In genomic region chr17:82212331-82213250, GRCh38 we compare ENCODE assay signal across 8 cellular contexts. TPM values are rescaled to one million over a fixed set of nuclear protein-coding genes. Genes with fewer than 3 reads are reported as not detected.
DNase-seq lines count a peak whose midpoint lies in the region; ATAC-seq, FAIRE-seq and TF ChIP-seq lines count a peak whose summit lies in the region.

TSS of gene CCDC57 (minus strand) at chr17:82212842. CDS start at chr17:82201944, 10,898 bp downstream.

- peak within 1 kb of the TSS; percentile 84 for H2AFZ ChIP-seq in K562 (ENCODE audit: low read depth, low read length)

- peak within 1 kb of the TSS; percentile 91 to 94 for H3K9ac ChIP-seq in K562 (ENCODE audit: insufficient read depth in 1 of 2, low read depth in 2 of 2, low read length in 2 of 2)
- H3K9ac ChIP-seq in iPS-15b (ENCODE audit: low read depth, low read length) = peak within 1 kb of the TSS; percentile 37

- H3K27me3 ChIP-seq in K562 (ENCODE audit: control insufficient read depth in 2 of 2, insufficient read depth in 2 of 2, low read length in 2 of 2) = no peaks in the 10 kb centered on the region
- H3K27me3 ChIP-seq in iPS-15b (ENCODE audit: control insufficient read depth, insufficient read depth, low read length) = peaks cover 10% of the 10 kb centered on the region
- no peaks in the 10 kb centered on the region for H3K27me3 ChIP-seq in sigmoid colon

- H3K9me3 ChIP-seq in K562 (replicated peaks; ENCODE audit: control insufficient read depth, insufficient read depth, low read depth, low read length) (no peaks in the 10 kb centered on the region), iPS-15b (ENCODE audit: control insufficient read depth, insufficient read depth, low read length) (no peaks in the 10 kb centered on the region), sigmoid colon (no peaks in the 10 kb centered on the region)

- POLR2A ChIA-PET in K562 (lab: Yijun Ruan, JAX) = interaction anchor here (0.6 to 3.0 kb wide), 5 partner anchors 11 to 881 kb away, joined by 3 to 11 read pairs (median 3); no protein-coding TSS in a partner anchor

- H3K27ac ChIP-seq in K562 (ENCODE audit: extremely low read depth, low read depth, low read length) = peak within 1 kb of the TSS; percentile 95
- peak within 1 kb of the TSS; percentile 84 to 91 (median 86) for H3K27ac ChIP-seq in sigmoid colon

- no peak for FAIRE-seq in K562 (lab: Jason Lieb, UNC)

- no peaks in the 10 kb centered on the region for H3K27me3 Mint-ChIP-seq in T-helper 2 cell treated with Interferon-gamma antibody and Interleukin-4, amounts not matched to agents 5 μg/mL and 100 μg/mL, for 36 hours (ENCODE audit: low read depth)

- peak; percentile 72 for DNase-seq in G401 (ENCODE audit: low spot score)
- DNase-seq in Kasumi-1 (lab: John Stamatoyannopoulos, UW) = peak; percentile 61 to 62
- peak; percentile 82 for DNase-seq in T-helper 2 cell treated with Interferon-gamma antibody and Interleukin-4, amounts not matched to agents 5 μg/mL and 100 μg/mL, for 36 hours (ENCODE audit: low spot score)
- peak; percentile 90 to 93 (median 92) for DNase-seq in K562 (ENCODE audit: extremely low read depth in 1 of 4, low spot score in 3 of 4)
- peak; percentile 91 for DNase-seq in sigmoid colon

- TF ChIP-seq EP300 in K562 (IDR thresholded peaks at IDR 0.05; ENCODE audit: low read length) (peak; percentile 19; the same call in 1 of the 2 replicates), sigmoid colon (IDR thresholded peaks at IDR 0.05) (no peak)

- TF ChIP-seq CTCF in K562 (IDR thresholded peaks at IDR 0.05 in 2 of 3, conservative IDR thresholded peaks at IDR 0.05 in 1 of 3; ENCODE audit: insufficient read depth in 2 of 3, low read depth in 1 of 3, low read length in 3 of 3) (no peak), sigmoid colon (IDR thresholded peaks at IDR 0.05) (peak in 1 of 4 experiments; percentile 12)

- peaks cover 2% of the 10 kb centered on the region for H3K36me3 Mint-ChIP-seq in T-helper 2 cell treated with Interferon-gamma antibody and Interleukin-4, amounts not matched to agents 5 μg/mL and 100 μg/mL, for 36 hours (ENCODE audit: low read depth)

- CTCF ChIA-PET in K562 (lab: Yijun Ruan, JAX; ENCODE audit: low intra/inter-chr PET ratio) = no interaction called here

- H3K9me3 Mint-ChIP-seq in T-helper 2 cell treated with Interferon-gamma antibody and Interleukin-4, amounts not matched to agents 5 μg/mL and 100 μg/mL, for 36 hours = no peaks in the 10 kb centered on the region

- no peaks in the 10 kb centered on the region for H4K20me1 ChIP-seq in K562 (replicated peaks; ENCODE audit: control insufficient read depth, insufficient read depth, low read length)

- BruUV-seq in K562 (replicated peaks; lab: Mats Ljungman, UMichigan) = no TSS peak

- H3K4me2 ChIP-seq in K562 (ENCODE audit: insufficient read depth, low read length) = peak within 1 kb of the TSS; percentile 81

- no peak for TF ChIP-seq RAD21 in K562 (CRISPR knock-in tag; conservative IDR thresholded peaks at IDR 0.05 in 1 of 2, IDR thresholded peaks at IDR 0.05 in 1 of 2)

- intact Hi-C loops in K562 (cut with micrococcal nuclease) (no loop called here), sigmoid colon (cut with DNase I) (no loop called here)

- H3K79me2 ChIP-seq in K562 (ENCODE audit: control insufficient read depth, insufficient read depth, low read length) = peaks cover 26% of the 10 kb centered on the region

- H3K36me3 ChIP-seq in K562 (ENCODE audit: control insufficient read depth, insufficient read depth, low read length) (peaks cover 3% of the 10 kb centered on the region; the same call in 1 of the 3 replicates), iPS-15b (ENCODE audit: control insufficient read depth, insufficient read depth, low read length) (no peaks in the 10 kb centered on the region), sigmoid colon (peaks cover 0 to 3% (median 0%) of the 10 kb centered on the region in 4 donors)

- H3K9me1 ChIP-seq in K562 (ENCODE audit: control insufficient read depth, insufficient read depth, low read length) = no peaks in the 10 kb centered on the region

- H3K4me1 Mint-ChIP-seq in T-helper 2 cell treated with Interferon-gamma antibody and Interleukin-4, amounts not matched to agents 5 μg/mL and 100 μg/mL, for 36 hours (ENCODE audit: low read depth) = peaks cover 29% of the 10 kb centered on the region

- ATAC-seq in GM21723 (IDR thresholded peaks at IDR 0.05; ENCODE audit: unreplicated experiment) = peak; percentile 65
- ATAC-seq in K562 = peak; percentile 87
- ATAC-seq in HG03469 (IDR thresholded peaks at IDR 0.05; ENCODE audit: unreplicated experiment) = no peak

- H3K4me1 ChIP-seq in K562 (replicated peaks in 1 of 2; ENCODE audit: control insufficient read depth in 2 of 2, insufficient read depth in 2 of 2, low read length in 2 of 2) (peaks cover 44 to 50% of the 10 kb centered on the region in 2 experiments), iPS-15b (ENCODE audit: control insufficient read depth, insufficient read depth, low read length) (no peaks in the 10 kb centered on the region), sigmoid colon (peaks cover 0 to 30% (median 18%) of the 10 kb centered on the region in 4 donors)

- in situ Hi-C loops in G401 (cut with HindIII; ENCODE audit: low sequenced_read_pairs) = no loop called here
- in situ Hi-C loops in K562 (cut with MboI) = no loop called here

- peak within 1 kb of the TSS; percentile 77 for H3K27ac Mint-ChIP-seq in T-helper 2 cell treated with Interferon-gamma antibody and Interleukin-4, amounts not matched to agents 5 μg/mL and 100 μg/mL, for 36 hours

- TF ChIP-seq POLR2A in K562 (conservative IDR thresholded peaks at IDR 0.05) (peak; percentile 73), sigmoid colon (IDR thresholded peaks at IDR 0.05) (no peak)

- peak within 1 kb of the TSS; percentile 77 for H3K4me3 Mint-ChIP-seq in T-helper 2 cell treated with Interferon-gamma antibody and Interleukin-4, amounts not matched to agents 5 μg/mL and 100 μg/mL, for 36 hours

- H3K4me3 ChIP-seq in K562 (peak within 1 kb of the TSS; percentile 94), iPS-15b (ENCODE audit: low read depth, low read length) (peak within 1 kb of the TSS; percentile 58), sigmoid colon (peak within 1 kb of the TSS; percentile 80 to 95 (median 88))

- under 1% methylated on average over 66 of the region's 116 CpGs for WGBS in K562 (ENCODE audit: insufficient coverage, low coverage, missing lambda C conversion rate)
- 0 to 1% methylated on average over 116 of the region's 116 CpGs for WGBS in sigmoid colon, 2 donors

TF ChIP-seq in K562, 482 proteins besides CTCF, POLR2A, EP300 and RAD21 (continues in another document):
- TF ChIP-seq ARNT (IDR thresholded peaks at IDR 0.05) = no peak
- 0 out of 2 replicates have a peak, but pooled peaks have one; percentile 49 for TF ChIP-seq BCOR (IDR thresholded peaks at IDR 0.05)
- TF ChIP-seq SMARCB1 (IDR thresholded peaks at IDR 0.05; ENCODE audit: insufficient read length, low read depth) = no peak
- peak; percentile 86; the same call in 1 of the 2 replicates for TF ChIP-seq HNRNPUL1 (IDR thresholded peaks at IDR 0.05; ENCODE audit: low read length)
- TF ChIP-seq RBM25 (IDR thresholded peaks at IDR 0.05; ENCODE audit: low read depth, low read length, severe bottlenecking) = no peak
- no peak for TF ChIP-seq NR4A1 (CRISPR knock-in tag; IDR thresholded peaks at IDR 0.05)
- TF ChIP-seq NR4A1 (tag; IDR thresholded peaks at IDR 0.05) = no peak; the same call in 1 of the 2 replicates

RNA-seq across cellular contexts. Expression of gene CCDC57, which starts in this region (rescaled TPM):
- total RNA-seq in G401 (2014; rRNA removed; shearing (Covaris generic)) = 16.6 and 22.1 TPM in 2 replicates
- total RNA-seq in K562 (2011; cell fraction: chromatin; rRNA removed; ENCODE audit: low replicate concordance) = 238 and 466 TPM in 2 replicates
- total RNA-seq in K562 (2011; cell fraction: nucleolus; rRNA removed) = 176 and 211 TPM in 2 replicates
- total RNA-seq in K562 (2011; cell fraction: nucleoplasm; rRNA removed) = 135 and 163 TPM in 2 replicates
- total RNA-seq in K562 (2014; rRNA removed) = 13.6 and 19.0 TPM in 2 replicates
- 10.7 TPM in 2 replicates for total RNA-seq in K562 (2014; rRNA removed; fragmentation: Illumina TruSeq; extraction: Trizol)
- 17.1 and 18.1 TPM in 2 replicates for total RNA-seq in K562 (2015; rRNA removed; fragmentation: Illumina TruSeq; extraction: Trizol)
- 33.8 and 36.0 TPM in 2 replicates for total RNA-seq in K562 (2021)
- polyA plus RNA-seq in K562 (2011; rRNA removed) = 26.3 and 31.1 TPM in 2 replicates
- 15.4 and 18.8 TPM in 2 replicates for polyA plus RNA-seq in K562 (2011; cell fraction: cytosol; rRNA removed)
- 146 and 224 TPM in 2 replicates for polyA plus RNA-seq in K562 (2011; cell fraction: nucleus; rRNA removed)
- 20.1 and 38.4 TPM in 2 replicates for polyA plus RNA-seq in K562 (2012)
- 12.9 and 19.9 TPM in 2 replicates for polyA plus RNA-seq in K562 (2014; fragmentation: Illumina TruSeq; extraction: Trizol)
- polyA plus RNA-seq in K562 (2014; fragmentation: Nextera tagmentation; extraction: Ambion mirVana) = 1 to 10 TPM in 1 of 2 experiments, under 1 TPM in 1; 0.83 to 1.1 TPM
- 34.8 and 36.2 TPM in 2 replicates for polyA plus RNA-seq in K562 (2014; rRNA removed)
- polyA minus RNA-seq in K562 (2011; rRNA and poly(A)+ RNA removed) = 15.9 and 16.8 TPM in 2 replicates
- polyA minus RNA-seq in K562 (2011; cell fraction: cytosol; rRNA and poly(A)+ RNA removed) = 12.2 and 13.1 TPM in 2 replicates
- 47.4 and 49.1 TPM in 2 replicates for polyA minus RNA-seq in K562 (2011; cell fraction: nucleus; rRNA and poly(A)+ RNA removed)
- total RNA-seq in sigmoid colon = 10 to 100 TPM; 13.3 to 34.1 (median 20.8) TPM
- polyA plus RNA-seq in sigmoid colon = 10 to 100 TPM; 17.4 to 47.8 (median 25.4) TPM
